In genomic region chr20:33773412-33774089, GRCh38 we compare ENCODE assay signal across 10 cellular contexts.
DNase-seq lines count a peak whose midpoint lies in the region; ATAC-seq and TF ChIP-seq lines count a peak whose summit lies in the region.
"Had no signal": no experiment of that assay in that cellular context is flagged by ENCODE, and none has a peak within 500 bp of the region (broad histone marks: within the 10 kb centered on the region; RNA-seq: fewer than 3 reads in every experiment).

No MANE protein-coding gene starts in this region.

- no peaks in the 10 kb centered on the region for H3K9me3 ChIP-seq in OCI-LY3 (ENCODE audit: insufficient read depth, low read length)

- peak overlapping the region; percentile 73 for H3K4me2 ChIP-seq in OCI-LY3 (ENCODE audit: low read length)

- no peak overlapping the region for H2AFZ ChIP-seq in OCI-LY3 (ENCODE audit: low read depth, low read length)

- no peaks in the 10 kb centered on the region for H3K27me3 ChIP-seq in OCI-LY3 (ENCODE audit: low read depth, low read length)

- H3K79me2 ChIP-seq in OCI-LY3 (ENCODE audit: low read length): no peaks in the 10 kb centered on the region

- no peak for TF ChIP-seq CTCF in GM10266 (IDR thresholded peaks at IDR 0.05; ENCODE audit: control insufficient read depth, insufficient read depth, low read depth, missing control alignments)
- no peak for TF ChIP-seq CTCF in OCI-LY3 (IDR thresholded peaks at IDR 0.05; ENCODE audit: low read depth, low read length)

- no peaks in the 10 kb centered on the region for H4K20me1 ChIP-seq in OCI-LY3 (ENCODE audit: insufficient read depth, low read length)

- peaks cover 7% of the 10 kb centered on the region for H3K36me3 ChIP-seq in OCI-LY3 (replicated peaks; ENCODE audit: low read depth, low read length)

- H3K27ac ChIP-seq in OCI-LY3 (ENCODE audit: low read length): peak overlapping the region; percentile 87

- H3K9ac ChIP-seq in OCI-LY3 (ENCODE audit: low read length): peak overlapping the region; percentile 60

- peak; percentile 81 for DNase-seq in GM10266 (ENCODE audit: extremely low spot score)
- no peak for DNase-seq in medulla oblongata (ENCODE audit: extremely low spot score)
- DNase-seq in glomerular visceral epithelial cell (ENCODE audit: extremely low spot score): no peak
- DNase-seq in activated gamma-delta T cell treated with Interleukin-2 at 50 U/mL for 16 hours: no peak
- DNase-seq in UCSD-AML1 (lab: John Stamatoyannopoulos, UW; ENCODE audit: unreplicated experiment): no peak
- DNase-seq: kidney glomerular epithelial cell, NCI-H526 had no signal

- H3K4me3 ChIP-seq in OCI-LY3 (ENCODE audit: low read length): no peak overlapping the region

- H3K4me1 ChIP-seq in OCI-LY3 (ENCODE audit: low read length): peaks cover 52% of the 10 kb centered on the region

- ATAC-seq in GM18861 (IDR thresholded peaks at IDR 0.05; ENCODE audit: unreplicated experiment) (peak; percentile 54), HG02642 (IDR thresholded peaks at IDR 0.05; ENCODE audit: poor library complexity, unreplicated experiment) (peak; percentile 58)
